ENCODE assay signal across 9 cellular contexts in genomic region chr17:76538281-76538931, GRCh38. TPM values are rescaled to one million over a fixed set of nuclear protein-coding genes. Genes with fewer than 3 reads are reported as not detected.
A peak's percentile ranks its signal among the peaks of the same experiment; 100 is the strongest.
DNase-seq lines count a peak whose midpoint lies in the region; ATAC-seq, FAIRE-seq and TF ChIP-seq lines count a peak whose summit lies in the region.
"Had no signal": no experiment of that assay in that cellular context is flagged by ENCODE, and none has a peak within 500 bp of the region (broad histone marks: within the 10 kb centered on the region; RNA-seq: fewer than 3 reads in every experiment).

No MANE protein-coding gene starts in this region.

- H3K27ac Mint-ChIP-seq in GM23338 = no peak overlapping the region
- H3K27ac Mint-ChIP-seq in brain = peak overlapping the region in 2 of 5 experiments; percentile 79

- peak overlapping the region; percentile 68 for H3K4me3 Mint-ChIP-seq in GM23338
- H3K4me3 Mint-ChIP-seq in brain = peak overlapping the region; percentile 52 to 81 (median 77)

- no peak for FAIRE-seq in kidney (lab: Jason Lieb, UNC)

- H3K27me3 Mint-ChIP-seq in GM23338 (ENCODE audit: insufficient read depth, low read depth, poor library complexity) = peaks cover 48% of the 10 kb centered on the region
- peaks cover 54% of the 10 kb centered on the region for H3K27me3 Mint-ChIP-seq in brain

- ATAC-seq in GM23338 (no peak), HG03045 (IDR thresholded peaks at IDR 0.05; ENCODE audit: unreplicated experiment) (no peak)

- H3K4me1 Mint-ChIP-seq in GM23338 (peaks cover 39% of the 10 kb centered on the region), brain (peaks cover 45% of the 10 kb centered on the region)

- H3K27me3 ChIP-seq in GM23338 (ENCODE audit: insufficient read depth) = peaks cover 47% of the 10 kb centered on the region
- H3K27me3 ChIP-seq in skeletal muscle tissue (ENCODE audit: control insufficient read depth in 3 of 3, insufficient read depth in 3 of 3, low read length in 3 of 3) = peaks cover 14 to 24% (median 19%) of the 10 kb centered on the region in 3 donors

- H3K4me1 ChIP-seq in GM23338 (ENCODE audit: insufficient read depth) = peaks cover 8% of the 10 kb centered on the region
- peaks cover 7 to 18% of the 10 kb centered on the region in 2 donors for H3K4me1 ChIP-seq in kidney (ENCODE audit: control insufficient read depth in 1 of 2, insufficient read depth in 1 of 2, low read depth in 1 of 2, low read length in 2 of 2)
- peaks cover 45 to 56% (median 50%) of the 10 kb centered on the region in 3 donors for H3K4me1 ChIP-seq in skeletal muscle tissue (ENCODE audit: control insufficient read depth in 3 of 3, insufficient read depth in 3 of 3, low read length in 3 of 3)

- H3K9me3 ChIP-seq in kidney (ENCODE audit: control insufficient read depth in 1 of 2, low read length in 2 of 2) (no peaks in the 10 kb centered on the region), skeletal muscle tissue (ENCODE audit: control insufficient read depth in 3 of 3, low read length in 3 of 3) (no peaks in the 10 kb centered on the region)

- H4K20me1 ChIP-seq in GM23338 (replicated peaks; ENCODE audit: insufficient read depth) = no peaks in the 10 kb centered on the region

- intact Hi-C loops in kidney (cut with DNase I) = no loop called here

- no peaks in the 10 kb centered on the region for H3K36me3 ChIP-seq in GM23338 (ENCODE audit: insufficient read depth)
- H3K36me3 ChIP-seq in kidney (ENCODE audit: control insufficient read depth in 1 of 2, insufficient read depth in 2 of 2, low read length in 2 of 2) = no peaks in the 10 kb centered on the region
- no peaks in the 10 kb centered on the region for H3K36me3 ChIP-seq in skeletal muscle tissue (ENCODE audit: control insufficient read depth in 3 of 3, insufficient read depth in 3 of 3, low read length in 3 of 3)

- no peaks in the 10 kb centered on the region for H3K79me2 ChIP-seq in GM23338 (replicated peaks; ENCODE audit: insufficient read depth)

- no peaks in the 10 kb centered on the region for H3K36me3 Mint-ChIP-seq in GM23338 (ENCODE audit: low read depth)
- H3K36me3 Mint-ChIP-seq in brain = no peaks in the 10 kb centered on the region

- no peak overlapping the region for H3K27ac ChIP-seq in GM23338 (ENCODE audit: low read depth)
- peak overlapping the region in 1 of 2 donors; percentile 28 for H3K27ac ChIP-seq in kidney (ENCODE audit: low read depth in 2 of 2, low read length in 2 of 2)
- peak overlapping the region; percentile 19 for H3K27ac ChIP-seq in skeletal muscle tissue (ENCODE audit: low read depth, low read length)

- H3K9me2 ChIP-seq in GM23338 (ENCODE audit: insufficient read depth) = no peaks in the 10 kb centered on the region

- H3K9ac ChIP-seq in kidney (ENCODE audit: low read length in 2 of 2) (peak overlapping the region in 1 of 2 donors; percentile 12), skeletal muscle tissue (ENCODE audit: low read depth in 1 of 3, low read length in 3 of 3) (peak overlapping the region in 2 of 3 donors; percentile 14 to 74)

- H2AFZ ChIP-seq in GM23338 = peak overlapping the region; percentile 92

- H3F3A ChIP-seq in GM23338 (replicated peaks; ENCODE audit: low read depth) = 0 out of 2 replicates have a peak, but pooled peaks cover 5% of the 10 kb centered on the region

- TF ChIP-seq CTCF in GM23338 (conservative IDR thresholded peaks at IDR 0.05; ENCODE audit: low read depth in 2 of 2) (no peak), brain (conservative IDR thresholded peaks at IDR 0.05) (no peak), kidney (IDR thresholded peaks at IDR 0.05; ENCODE audit: borderline replicate concordance, extremely low read depth, insufficient read depth) (no peak)

- H3K4me3 ChIP-seq in GM23338 (peak overlapping the region; percentile 69), kidney (ENCODE audit: low read length in 2 of 2) (no peak overlapping the region), skeletal muscle tissue (ENCODE audit: low read length in 3 of 3) (peak overlapping the region; percentile 7 to 45 (median 14))

- DNase-seq in GM23338 (ENCODE audit: low spot score) (peak; percentile 44), kidney (peak; percentile 80), GM19240 (ENCODE audit: insufficient read length, low spot score) (no peak)
- no peak for DNase-seq in activated CD4-positive, CD25-positive, alpha-beta regulatory T cell treated with anti-CD3 and anti-CD28 coated beads, Interleukin-2, amount 50 U/mL, for 72 hours
- no peak for DNase-seq in central memory CD4-positive, alpha-beta T cell
- DNase-seq: activated gamma-delta T cell had no signal

- H3K9me3 Mint-ChIP-seq in GM23338 = no peaks in the 10 kb centered on the region; the same call in 2 of the 3 replicates
- peaks cover 0 to 3% (median 0%) of the 10 kb centered on the region in 5 experiments for H3K9me3 Mint-ChIP-seq in brain

- H3K4me2 ChIP-seq in GM23338 = peak overlapping the region; percentile 90

TF ChIP-seq in GM23338, 12 proteins besides CTCF, POLR2A, EP300 and RAD21:
- TF ChIP-seq EZH2 (IDR thresholded peaks at IDR 0.05; ENCODE audit: low read depth, unreplicated experiment) (peak; percentile 76), STAT1 (IDR thresholded peaks at IDR 0.05; ENCODE audit: unreplicated experiment) (no peak), ZNF331 (CRISPR knock-in tag; IDR thresholded peaks at IDR 0.05; ENCODE audit: low read depth) (no peak), NANOG (IDR thresholded peaks at IDR 0.05; ENCODE audit: borderline replicate concordance) (no peak)

RNA-seq across cellular contexts. Expression of gene CYGB, which starts 0.9 kb away (rescaled TPM):
- 1.7 and 2.1 TPM in 2 replicates for total RNA-seq in GM23338 (2014; rRNA removed; shearing (Covaris generic))
- polyA plus RNA-seq in GM23338 (2016; fragmentation: Nextera tagmentation; extraction: Ambion mirVana) (0.85 and 1.2 TPM in 2 replicates), brain (ENCODE audit: insufficient read depth, low read depth, low replicate concordance) (6.8 TPM), kidney (ENCODE audit: insufficient read depth, low read depth, low replicate concordance) (6.7 TPM)
- total RNA-seq in kidney (12.6 TPM), skeletal muscle tissue (8.9 TPM)

RNA-seq across cellular contexts. Expression of gene PRCD, which starts 1.4 kb away (rescaled TPM):
- total RNA-seq in GM23338 (2014; rRNA removed; shearing (Covaris generic)) = 0.38 and 0.50 TPM in 2 replicates
- polyA plus RNA-seq in GM23338 (2016; fragmentation: Nextera tagmentation; extraction: Ambion mirVana) (1.6 and 2.5 TPM in 2 replicates), brain (ENCODE audit: insufficient read depth, low read depth, low replicate concordance) (9.9 TPM), kidney (ENCODE audit: insufficient read depth, low read depth, low replicate concordance) (not detected)
- total RNA-seq in kidney (2.2 TPM), skeletal muscle tissue (0.52 TPM)

RNA-seq across cellular contexts. Expression of gene RHBDF2, which starts 37.2 kb away (rescaled TPM):
- total RNA-seq in GM23338 (2014; rRNA removed; shearing (Covaris generic)) = 19.5 and 29.5 TPM in 2 replicates
- polyA plus RNA-seq in GM23338 (2016; fragmentation: Nextera tagmentation; extraction: Ambion mirVana) (9.4 and 10.5 TPM in 2 replicates), brain (ENCODE audit: insufficient read depth, low read depth, low replicate concordance) (6.7 TPM), kidney (ENCODE audit: insufficient read depth, low read depth, low replicate concordance) (6.8 TPM)
- total RNA-seq in kidney (58.6 TPM), skeletal muscle tissue (3.7 TPM)

RNA-seq across cellular contexts. Expression of gene ST6GALNAC2, which starts 47.3 kb away (rescaled TPM):
- total RNA-seq in GM23338 (2014; rRNA removed; shearing (Covaris generic)) = 0.31 TPM in 1 of 2 replicates, not detected in the other
- polyA plus RNA-seq in GM23338 (2016; fragmentation: Nextera tagmentation; extraction: Ambion mirVana) = not detected in 2 replicates
- 8.3 TPM for polyA plus RNA-seq in brain (ENCODE audit: insufficient read depth, low read depth, low replicate concordance)
- 28.6 TPM for total RNA-seq in kidney
- polyA plus RNA-seq in kidney (ENCODE audit: insufficient read depth, low read depth, low replicate concordance) = 6.5 TPM
- total RNA-seq in skeletal muscle tissue = 2.6 TPM

Comparison
In these comparisons a context has a peak if more than half of its experiments do, and no peak if none do; other contexts are left out.
1. DNase-seq: peak in GM23338 (single experiment) and kidney (single experiment); none in activated CD4-positive, CD25-positive, alpha-beta regulatory T cell treated with anti-CD3 and anti-CD28 coated beads, Interleukin-2, amount 50 U/mL, for 72 hours (single experiment), central memory CD4-positive, alpha-beta T cell (single experiment) and GM19240 (single experiment).
2. H3K4me3 ChIP-seq: peak in GM23338 (single experiment) and skeletal muscle tissue (3 of 3); none in kidney (0 of 2).